21 cellular contexts compared by ENCODE assay signal in genomic region chr5:163867738-163868137, GRCh38.
A peak's percentile ranks its signal among the peaks of the same experiment; 100 is the strongest.
DNase-seq lines count a peak whose midpoint lies in the region; FAIRE-seq and TF ChIP-seq lines count a peak whose summit lies in the region.
"Had no signal": no experiment of that assay in that cellular context is flagged by ENCODE, and none has a peak within 500 bp of the region (broad histone marks: within the 10 kb centered on the region; RNA-seq: fewer than 3 reads in every experiment).

No MANE protein-coding gene starts in this region.

- CTCF ChIA-PET in GM10248 (lab: Yijun Ruan, JAX) = no interaction called here

- POLR2A ChIA-PET in GM10248 (lab: Yijun Ruan, JAX) = no interaction called here

- H3K4me3 ChIP-seq in choroid plexus epithelial cell (ENCODE audit: low read depth, low read length) (no peak overlapping the region), kidney (ENCODE audit: low read length in 2 of 2) (no peak overlapping the region), MG63 (no peak overlapping the region), left ventricle myocardium inferior (no peak overlapping the region)
- H3K4me3 ChIP-seq: BLaER1, PC-9, SJCRH30 had no signal

- H3K9me3 ChIP-seq in kidney (ENCODE audit: control insufficient read depth in 1 of 2, low read length in 2 of 2) (no peaks in the 10 kb centered on the region), MG63 (no peaks in the 10 kb centered on the region; the same call in 1 of the 2 replicates), left ventricle myocardium inferior (replicated peaks) (no peaks in the 10 kb centered on the region)
- H3K9me3 ChIP-seq: BLaER1, SJCRH30 had no signal

- H3K27me3 ChIP-seq in MG63 (peaks cover 16% of the 10 kb centered on the region), left ventricle myocardium inferior (ENCODE audit: low read depth) (no peaks in the 10 kb centered on the region)
- H3K27me3 ChIP-seq: BLaER1, SJCRH30 had no signal

- no peaks in the 10 kb centered on the region for H3K4me1 ChIP-seq in kidney (ENCODE audit: control insufficient read depth in 1 of 2, insufficient read depth in 1 of 2, low read depth in 1 of 2, low read length in 2 of 2)
- H3K4me1 ChIP-seq in left ventricle myocardium inferior = no peaks in the 10 kb centered on the region
- H3K4me1 ChIP-seq: BLaER1, SJCRH30 had no signal

- H3K36me3 ChIP-seq in kidney (ENCODE audit: control insufficient read depth in 1 of 2, insufficient read depth in 2 of 2, low read length in 2 of 2) = no peaks in the 10 kb centered on the region
- H3K36me3 ChIP-seq in MG63 = no peaks in the 10 kb centered on the region
- H3K36me3 ChIP-seq in left ventricle myocardium inferior = no peaks in the 10 kb centered on the region
- H3K36me3 ChIP-seq: BLaER1, SJCRH30 had no signal

- intact Hi-C loops in kidney (cut with DNase I) = no loop called here
- intact Hi-C loops in left ventricle myocardium inferior (cut with micrococcal nuclease) = no loop called here

- no peak overlapping the region for H3K9ac ChIP-seq in kidney (ENCODE audit: low read length in 2 of 2)
- H3K9ac ChIP-seq: BLaER1 had no signal

- peak; percentile 19 for FAIRE-seq in kidney (lab: Jason Lieb, UNC)
- FAIRE-seq: GM12892 had no signal

- DNase-seq in A172 (ENCODE audit: low spot score) (peak; percentile 49), NCI-H226 (peak; percentile 19), choroid plexus epithelial cell (ENCODE audit: low read depth) (peak; percentile 81), kidney (no peak), GM10266 (ENCODE audit: extremely low spot score) (no peak), MG63 (no peak), left ventricle myocardium inferior (no peak), GM10248 (ENCODE audit: extremely low spot score) (no peak)
- DNase-seq: 8988T; CD8-positive, alpha-beta memory T cell; DMS79 treated with DMSO at 0.1 percent for 48 hours; GDM1; KBM-7; NCI-H1436; NCI-H2029 treated with DMSO at 0.1 percent for 48 hours; NCI-H2171 treated with DMSO at 0.1 percent for 48 hours; NCI-H82; PC-9; SJCRH30 had no signal

- H3K27ac ChIP-seq in kidney (ENCODE audit: low read depth in 2 of 2, low read length in 2 of 2) = no peak overlapping the region
- no peak overlapping the region for H3K27ac ChIP-seq in left ventricle myocardium inferior (replicated peaks)
- H3K27ac ChIP-seq: BLaER1, PC-9, SJCRH30 had no signal

- TF ChIP-seq CTCF in choroid plexus epithelial cell (conservative IDR thresholded peaks at IDR 0.05; ENCODE audit: low read depth, low read length) (no peak), kidney (IDR thresholded peaks at IDR 0.05; ENCODE audit: borderline replicate concordance, extremely low read depth, insufficient read depth) (no peak), GM10266 (IDR thresholded peaks at IDR 0.05; ENCODE audit: control insufficient read depth, insufficient read depth, low read depth, missing control alignments) (no peak), left ventricle myocardium inferior (IDR thresholded peaks at IDR 0.05; ENCODE audit: borderline replicate concordance) (no peak), GM10248 (IDR thresholded peaks at IDR 0.05; ENCODE audit: control extremely low read depth, extremely low read depth, low read depth, missing control alignments) (no peak)

Comparison
In these comparisons a context has a peak if more than half of its experiments do, and no peak if none do; other contexts are left out.
1. DNase-seq: peak in A172 (single experiment), NCI-H226 (single experiment) and choroid plexus epithelial cell (single experiment); none in kidney (single experiment), GM10266 (single experiment), MG63 (single experiment), left ventricle myocardium inferior (single experiment) and GM10248 (single experiment).